Comparison of ENCODE assay signal across 8 cellular contexts in the genomic region with DNA sequence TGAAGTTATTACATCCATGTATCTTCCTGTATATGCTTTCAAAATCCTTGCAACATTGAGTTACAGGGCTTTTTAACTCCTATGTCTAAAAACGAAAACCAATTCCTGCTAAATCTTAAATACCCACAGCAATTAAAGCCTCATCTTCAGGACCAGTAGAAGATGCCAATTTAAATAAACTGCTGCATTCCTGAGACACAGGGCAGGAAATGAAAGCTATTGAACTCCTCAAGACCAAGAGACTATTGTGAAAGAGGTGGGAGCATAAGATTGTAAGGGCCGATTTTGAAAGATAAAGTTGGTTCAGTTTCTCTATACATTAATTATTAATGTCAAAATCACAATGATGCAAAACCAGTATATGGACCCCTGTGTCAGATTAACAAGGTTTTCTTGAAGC. TPM values are rescaled to one million over a fixed set of nuclear protein-coding genes. Genes with fewer than 3 reads are reported as not detected.
"Had no signal": no experiment of that assay in that cellular context is flagged by ENCODE, and none has a peak within 500 bp of the region (broad histone marks: within the 10 kb centered on the region; RNA-seq: fewer than 3 reads in every experiment).

No MANE protein-coding gene starts in this region.

RNA-seq across cellular contexts. Expression of a gene that starts 28.5 kb away (rescaled TPM):
- total RNA-seq: PC-3, PC-9, Peyer's patch, Right ventricle myocardium inferior, Right ventricle myocardium superior, RPMI7951, SJCRH30, SJSA1 had no signal
